ENCODE assay signal across 9 cellular contexts in the genomic region with DNA sequence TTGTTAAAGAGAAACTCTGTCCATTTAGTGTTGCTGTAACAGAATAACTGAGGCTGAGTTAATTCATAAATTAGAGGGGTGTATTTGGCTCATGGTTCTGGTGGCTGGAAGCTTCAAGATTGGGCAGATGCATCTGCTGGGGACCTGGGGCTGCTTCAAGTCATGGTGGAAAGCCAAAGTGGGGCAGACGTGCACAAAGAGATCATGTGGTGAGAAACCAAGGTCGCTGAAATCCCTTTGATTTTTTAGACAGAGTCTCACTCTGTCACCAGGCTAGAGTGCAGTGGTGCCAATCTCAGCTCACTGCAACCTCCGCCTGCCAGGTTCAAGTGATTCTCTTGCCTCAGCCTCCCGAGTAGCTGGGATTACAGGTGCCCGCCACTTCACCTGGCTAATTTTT.
"Had no signal": no experiment of that assay in that cellular context is flagged by ENCODE, and none has a peak within 500 bp of the region (broad histone marks: within the 10 kb centered on the region; RNA-seq: fewer than 3 reads in every experiment).

No MANE protein-coding gene starts in this region.

- H3K9me3 Mint-ChIP-seq: activated naive CD4-positive, alpha-beta T cell treated with anti-CD3 and anti-CD28 coated beads, Interleukin-2, amount 50 U/mL, for 72 hours had no signal

- H3K27ac Mint-ChIP-seq: mesothelial cell of epicardium had no signal

- DNase-seq: activated CD4-positive, alpha-beta T cell treated with anti-CD3 and anti-CD28 coated beads for 48 hours; activated T-cell treated with anti-CD3 and anti-CD28 coated beads, Interleukin-2, amount 50 U/mL, for 48 hours; anterior cingulate cortex; lower lobe of right lung; posterior cingulate gyrus; stimulated activated CD4-positive, alpha-beta T cell treated with anti-CD3 and anti-CD28 coated beads, Interleukin-4, amount 100 ng/mL, for 4 hours; WERI-Rb-1 had no signal

- H3K4me3 Mint-ChIP-seq: mesothelial cell of epicardium had no signal
